ENCODE assay signal across 10 cellular contexts in the genomic region with DNA sequence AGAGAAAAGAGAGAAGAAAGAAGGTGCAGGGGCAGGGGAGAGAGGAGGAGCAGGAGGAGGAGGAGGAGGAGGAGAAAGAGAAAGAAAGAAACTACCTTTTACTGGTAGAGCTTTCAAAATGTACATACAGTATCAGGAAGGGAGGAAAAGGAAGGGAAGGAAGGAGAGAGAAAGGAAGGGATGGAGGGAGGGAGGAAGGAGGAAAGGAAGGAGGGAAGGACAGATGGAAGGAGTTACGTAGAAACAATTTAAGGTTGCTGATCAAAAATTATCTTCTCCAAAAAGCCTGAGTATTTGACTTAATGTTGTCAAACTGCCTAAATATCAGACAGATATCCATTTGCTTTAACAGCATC. TPM values are rescaled to one million over a fixed set of nuclear protein-coding genes. Genes with fewer than 3 reads are reported as not detected.
DNase-seq lines count a peak whose midpoint lies in the region; ATAC-seq and TF ChIP-seq lines count a peak whose summit lies in the region.
"Had no signal": no experiment of that assay in that cellular context is flagged by ENCODE, and none has a peak within 500 bp of the region (broad histone marks: within the 10 kb centered on the region; RNA-seq: fewer than 3 reads in every experiment).

No MANE protein-coding gene starts in this region.

- no peaks in the 10 kb centered on the region for H4K20me1 ChIP-seq in GM23338 (replicated peaks; ENCODE audit: insufficient read depth)

- H3K27ac ChIP-seq in GM23338 (ENCODE audit: low read depth): no peak overlapping the region

- H3F3A ChIP-seq in GM23338 (replicated peaks; ENCODE audit: low read depth): no peaks in the 10 kb centered on the region

- no peaks in the 10 kb centered on the region for H3K36me3 ChIP-seq in GM23338 (ENCODE audit: insufficient read depth)

- DNase-seq in AG04449 (ENCODE audit: low read depth, low spot score) (no peak), chondrocyte (ENCODE audit: low spot score) (no peak), amniotic stem cell (lab: John Stamatoyannopoulos, UW) (no peak), natural killer cell (no peak), pons (ENCODE audit: low spot score) (no peak), GM23338 (ENCODE audit: low spot score) (no peak)
- DNase-seq: activated CD4-positive, alpha-beta T cell treated with anti-CD3 and anti-CD28 coated beads for 48 hours had no signal

- H3K4me2 ChIP-seq in GM23338: no peak overlapping the region

- H3K4me1 ChIP-seq in GM23338 (ENCODE audit: insufficient read depth): peaks cover 38% of the 10 kb centered on the region

- H3K4me3 ChIP-seq in AG04449 (ENCODE audit: low read depth, low read length) (peak overlapping the region; percentile 21), GM23338 (no peak overlapping the region)
- H3K4me3 ChIP-seq: K562 had no signal

- intact Hi-C loops in natural killer cell (cut with micrococcal nuclease): no loop called here

- H3K9me3 Mint-ChIP-seq in chondrocyte (ENCODE audit: low read depth) (peaks cover 5% of the 10 kb centered on the region), natural killer cell (peaks cover 0 to 2% of the 10 kb centered on the region in 2 donors), GM23338 (no peaks in the 10 kb centered on the region; the same call in 1 of the 3 replicates)

- H3K4me1 Mint-ChIP-seq in chondrocyte (ENCODE audit: low read depth) (peaks cover 52% of the 10 kb centered on the region), natural killer cell (no peaks in the 10 kb centered on the region), GM23338 (peaks cover 51% of the 10 kb centered on the region)

- H3K36me3 Mint-ChIP-seq in chondrocyte (ENCODE audit: low read depth): peaks cover under 1% of the 10 kb centered on the region
- no peaks in the 10 kb centered on the region for H3K36me3 Mint-ChIP-seq in natural killer cell
- no peaks in the 10 kb centered on the region for H3K36me3 Mint-ChIP-seq in GM23338 (ENCODE audit: low read depth)

- TF ChIP-seq CTCF in AG04449 (IDR thresholded peaks at IDR 0.05; ENCODE audit: insufficient read depth, low read length, missing control alignments) (no peak), chondrocyte (IDR thresholded peaks at IDR 0.05) (no peak), natural killer cell (IDR thresholded peaks at IDR 0.05) (no peak), GM23338 (conservative IDR thresholded peaks at IDR 0.05; ENCODE audit: low read depth in 2 of 2) (no peak)

- H3K27me3 Mint-ChIP-seq in chondrocyte (ENCODE audit: low read depth) (no peaks in the 10 kb centered on the region), natural killer cell (ENCODE audit: low read depth in 2 of 2) (peaks cover 13 to 34% of the 10 kb centered on the region in 2 donors), GM23338 (ENCODE audit: insufficient read depth, low read depth, poor library complexity) (peaks cover 1% of the 10 kb centered on the region)

- POLR2A ChIA-PET in AG04449 (lab: Yijun Ruan, JAX): no interaction called here

- CTCF ChIA-PET in AG04449 (lab: Yijun Ruan, JAX): interaction anchor here (1.3 to 1.4 kb wide), 2 partner anchors 10 to 14 kb away, joined by 6 read pairs; partner anchors contain the start of gene TBC1D9

- peak; percentile 38 for ATAC-seq in GM21515 (IDR thresholded peaks at IDR 0.05; ENCODE audit: unreplicated experiment)
- peak; percentile 15 for ATAC-seq in HG03139 (IDR thresholded peaks at IDR 0.05; ENCODE audit: unreplicated experiment)
- ATAC-seq in natural killer cell: no peak
- ATAC-seq in GM23338: no peak
- ATAC-seq: K562 had no signal

- no peaks in the 10 kb centered on the region for H3K27me3 ChIP-seq in GM23338 (ENCODE audit: insufficient read depth)

- H3K79me2 ChIP-seq in GM23338 (replicated peaks; ENCODE audit: insufficient read depth): no peaks in the 10 kb centered on the region

- H2AFZ ChIP-seq in GM23338: no peak overlapping the region

- H3K27ac Mint-ChIP-seq in chondrocyte (ENCODE audit: unreplicated experiment) (peak overlapping the region; percentile 86), natural killer cell (no peak overlapping the region), GM23338 (no peak overlapping the region)

- peak overlapping the region; percentile 2 for H3K4me3 Mint-ChIP-seq in chondrocyte (ENCODE audit: unreplicated experiment)
- no peak overlapping the region for H3K4me3 Mint-ChIP-seq in natural killer cell
- no peak overlapping the region for H3K4me3 Mint-ChIP-seq in GM23338

- H3K9me2 ChIP-seq in GM23338 (ENCODE audit: insufficient read depth): no peaks in the 10 kb centered on the region

TF ChIP-seq in GM23338, 12 proteins besides CTCF, POLR2A, EP300 and RAD21 (continues in another document):
- TF ChIP-seq POLR2AphosphoS5 (IDR thresholded peaks at IDR 0.05; ENCODE audit: low read depth): no peak
- no peak for TF ChIP-seq REST (IDR thresholded peaks at IDR 0.05; ENCODE audit: unreplicated experiment)
- no peak for TF ChIP-seq ZNF331 (CRISPR knock-in tag; IDR thresholded peaks at IDR 0.05; ENCODE audit: low read depth)
- no peak for TF ChIP-seq STAT1 (IDR thresholded peaks at IDR 0.05; ENCODE audit: unreplicated experiment)

RNA-seq across cellular contexts. Expression of gene TBC1D9, which starts 13.4 kb away (rescaled TPM):
- 40.5 to 46.5 TPM (median 42.0 TPM) in 3 replicates for total RNA-seq in chondrocyte
- total RNA-seq in natural killer cell: 1 to 10 TPM; 1.3 to 3.3 (median 2.0) TPM
- 0.56 and 0.66 TPM in 2 replicates for total RNA-seq in GM23338 (2014; rRNA removed; shearing (Covaris generic))
- polyA plus RNA-seq in GM23338 (2016; fragmentation: Nextera tagmentation; extraction: Ambion mirVana): 0.03 and 0.19 TPM in 2 replicates
- polyA plus RNA-seq: K562 had no signal

Comparison
In these comparisons a context has a peak if more than half of its experiments do, and no peak if none do; other contexts are left out.
1. ATAC-seq: peak in GM21515 (single experiment) and HG03139 (single experiment); none in natural killer cell (0 of 3) and GM23338 (single experiment).